Comparison of ENCODE assay signal across 23 cellular contexts in genomic region chr11:70498976-70499801, GRCh38.
"Had no signal": no experiment of that assay in that cellular context is flagged by ENCODE, and none has a peak within 500 bp of the region (broad histone marks: within the 10 kb centered on the region; RNA-seq: fewer than 3 reads in every experiment).

No MANE protein-coding gene starts in this region.

- H3K9me3 Mint-ChIP-seq: activated B cell treated with CpG ODN at 0.5 μM for 24 hours; activated naive CD4-positive, alpha-beta T cell treated with anti-CD3 and anti-CD28 coated beads, Interleukin-2, amount 50 U/mL, for 72 hours; activated T-cell treated with anti-CD3 and anti-CD28 coated beads, Interleukin-2, amount 50 U/mL, for 24 hours; activated T-helper 17 cell treated with anti-CD3 and anti-CD28 coated beads, Interleukin-2, amount 50 U/mL, for 72 hours; effector memory CD8-positive, alpha-beta T cell; naive thymus-derived CD4-positive, alpha-beta T cell; T-helper 1 cell treated with Interleukin-12 subunit alpha and Interleukin-12 subunit beta and Interleukin-4 antibody, amounts not matched to agents 30 μg/mL and 1 μg/mL, for 36 hours had no signal

- H3K4me3 Mint-ChIP-seq: activated B cell treated with CpG ODN at 0.5 μM for 24 hours; activated CD4-positive, alpha-beta T cell treated with anti-CD3 and anti-CD28 coated beads for 36 hours; activated T-cell treated with anti-CD3 and anti-CD28 coated beads, Interleukin-2, amount 50 U/mL, for 24 hours; activated T-helper 17 cell treated with anti-CD3 and anti-CD28 coated beads, Interleukin-2, amount 50 U/mL, for 72 hours; effector memory CD8-positive, alpha-beta T cell; naive thymus-derived CD4-positive, alpha-beta T cell; T-helper 1 cell treated with Interleukin-12 subunit alpha and Interleukin-12 subunit beta and Interleukin-4 antibody, amounts not matched to agents 30 μg/mL and 1 μg/mL, for 36 hours had no signal

- H3K36me3 ChIP-seq: ascending aorta, brain microvascular endothelial cell, neutrophil, thoracic aorta had no signal

- H3K27me3 ChIP-seq: ascending aorta, brain microvascular endothelial cell, dorsolateral prefrontal cortex, neutrophil had no signal

- H3K27ac Mint-ChIP-seq: activated B cell treated with CpG ODN at 0.5 μM for 24 hours; activated CD4-positive, alpha-beta T cell treated with anti-CD3 and anti-CD28 coated beads for 36 hours; activated naive CD4-positive, alpha-beta T cell treated with anti-CD3 and anti-CD28 coated beads, Interleukin-2, amount 50 U/mL, for 72 hours; activated T-cell treated with anti-CD3 and anti-CD28 coated beads, Interleukin-2, amount 50 U/mL, for 24 hours; activated T-helper 17 cell treated with anti-CD3 and anti-CD28 coated beads, Interleukin-2, amount 50 U/mL, for 72 hours; effector memory CD8-positive, alpha-beta T cell; naive thymus-derived CD4-positive, alpha-beta T cell; T-helper 1 cell treated with Interleukin-12 subunit alpha and Interleukin-12 subunit beta and Interleukin-4 antibody, amounts not matched to agents 30 μg/mL and 1 μg/mL, for 36 hours had no signal

- H3K27ac ChIP-seq: ascending aorta, brain microvascular endothelial cell, neutrophil, parathyroid adenoma, thoracic aorta had no signal

- H3K27me3 Mint-ChIP-seq: activated B cell treated with CpG ODN at 0.5 μM for 24 hours; activated CD4-positive, alpha-beta T cell treated with anti-CD3 and anti-CD28 coated beads for 36 hours; activated T-cell treated with anti-CD3 and anti-CD28 coated beads, Interleukin-2, amount 50 U/mL, for 24 hours; activated T-helper 17 cell treated with anti-CD3 and anti-CD28 coated beads, Interleukin-2, amount 50 U/mL, for 72 hours had no signal

- DNase-seq: activated B cell treated with CpG ODN at 0.5 μM for 24 hours; activated CD4-positive, alpha-beta T cell treated with anti-CD3 and anti-CD28 coated beads for 36 hours; activated CD4-positive, alpha-beta T cell treated with anti-CD3 and anti-CD28 coated beads, Interleukin-2, amount 50 U/mL, for 4 hours; activated CD8-positive, alpha-beta memory T cell treated with anti-CD3 and anti-CD28 coated beads for 24 hours; activated CD8-positive, alpha-beta memory T cell treated with anti-CD3 and anti-CD28 coated beads, Interleukin-2, amount 50 U/mL, for 4 hours; activated T-cell treated with anti-CD3 and anti-CD28 coated beads, Interleukin-2, amount 50 U/mL, for 24 hours; brain microvascular endothelial cell; central memory CD4-positive, alpha-beta T cell; effector memory CD8-positive, alpha-beta T cell; foreskin melanocyte; hippocampal formation; naive thymus-derived CD4-positive, alpha-beta T cell; stimulated activated CD4-positive, alpha-beta T cell treated with anti-CD3 and anti-CD28 coated beads, Interleukin-4, amount 100 ng/mL, for 1 hour; stimulated activated naive CD4-positive, alpha-beta T cell; T1000 had no signal

- H3K36me3 Mint-ChIP-seq: activated naive CD4-positive, alpha-beta T cell treated with anti-CD3 and anti-CD28 coated beads, Interleukin-2, amount 50 U/mL, for 72 hours; naive thymus-derived CD4-positive, alpha-beta T cell had no signal

- H3K4me1 ChIP-seq: parathyroid adenoma had no signal

- H3K4me3 ChIP-seq: ascending aorta, dorsolateral prefrontal cortex, thoracic aorta had no signal

- H3K9ac ChIP-seq: parathyroid adenoma had no signal

- H3K9me3 ChIP-seq: ascending aorta, neutrophil, thoracic aorta had no signal

- H3K4me1 Mint-ChIP-seq: activated B cell treated with CpG ODN at 0.5 μM for 24 hours; activated CD4-positive, alpha-beta T cell treated with anti-CD3 and anti-CD28 coated beads for 36 hours; activated T-helper 17 cell treated with anti-CD3 and anti-CD28 coated beads, Interleukin-2, amount 50 U/mL, for 72 hours; naive thymus-derived CD4-positive, alpha-beta T cell had no signal
